Comparison of ENCODE assay signal across 21 cellular contexts in the genomic region with DNA sequence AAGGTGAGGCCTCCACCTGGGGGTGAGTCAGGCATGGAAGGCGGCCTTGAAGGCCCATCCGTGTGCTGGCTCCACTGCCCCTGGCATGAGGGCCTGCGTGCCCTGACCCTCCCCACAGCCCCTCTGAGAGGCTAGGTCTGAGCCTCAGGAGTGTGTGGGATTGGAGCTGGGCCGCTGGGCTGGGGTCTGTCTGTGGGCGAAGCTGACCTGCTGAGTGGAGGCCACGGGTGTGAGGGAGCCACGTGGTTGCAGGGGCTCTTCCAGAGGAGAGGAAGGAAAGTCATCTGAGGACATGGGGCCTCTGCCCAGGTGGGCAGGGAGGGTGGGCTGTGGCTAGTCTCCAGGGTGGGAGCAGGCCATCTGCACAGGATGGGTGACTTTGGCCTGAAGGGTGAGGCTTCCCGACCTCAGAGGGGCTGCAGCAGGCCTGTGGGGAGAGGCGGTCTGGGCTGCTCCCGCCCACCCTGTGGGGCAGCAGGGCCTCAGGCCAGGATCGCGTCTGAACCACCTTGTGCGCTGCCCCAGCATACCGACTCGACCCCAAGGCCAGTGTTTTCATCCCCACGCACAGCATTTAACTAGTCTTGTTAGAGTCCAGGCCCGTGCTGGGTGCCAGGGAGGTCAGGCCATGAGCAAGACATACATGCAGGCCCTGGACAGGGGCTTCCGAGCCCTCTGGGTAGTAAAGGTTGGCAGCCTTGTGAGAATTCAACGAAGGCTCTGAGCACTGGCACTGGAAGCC. TPM values are rescaled to one million over a fixed set of nuclear protein-coding genes. Genes with fewer than 3 reads are reported as not detected.
"Had no signal": no experiment of that assay in that cellular context is flagged by ENCODE, and none has a peak within 500 bp of the region (broad histone marks: within the 10 kb centered on the region; RNA-seq: fewer than 3 reads in every experiment).

No MANE protein-coding gene starts in this region.

- FAIRE-seq: endometrium, keratinocyte had no signal

- H3K4me3 ChIP-seq: gastroesophageal sphincter, lung, psoas muscle, testis, tibial nerve had no signal

- H3K9me3 ChIP-seq: gastroesophageal sphincter, psoas muscle, testis, tibial nerve had no signal

- H3K27me3 ChIP-seq: testis, tibial nerve had no signal

- H3K4me1 ChIP-seq: gastroesophageal sphincter, psoas muscle, testis, tibial nerve had no signal

- H3K27ac ChIP-seq: gastroesophageal sphincter, psoas muscle, testis, tibial nerve had no signal

- H3K4me1 Mint-ChIP-seq: central memory CD8-positive, alpha-beta T cell; immature natural killer cell; stimulated activated effector memory CD8-positive, alpha-beta T cell treated with anti-CD3 and anti-CD28 coated beads, Interleukin-12 subunit alpha, Interleukin-12 subunit beta, amount 100 ng/mL, for 72 hours had no signal

- H3K4me3 Mint-ChIP-seq: central memory CD8-positive, alpha-beta T cell; immature natural killer cell; natural killer cell treated with Interleukin-12 subunit alpha and Interleukin-12 subunit beta and Interleukin-15 and Interleukin-18, amount 100 ng/mL, for 72 hours; stimulated activated effector memory CD8-positive, alpha-beta T cell treated with anti-CD3 and anti-CD28 coated beads, Interleukin-12 subunit alpha, Interleukin-12 subunit beta, amount 100 ng/mL, for 72 hours; stimulated activated naive CD8-positive, alpha-beta T cell treated with anti-CD3 and anti-CD28 coated beads, Interleukin-15, Interleukin-2, amounts not matched to agents 100 ng/mL and 50 ng/mL, for 24 hours had no signal

- H3K27ac Mint-ChIP-seq: immature natural killer cell; natural killer cell treated with Interleukin-12 subunit alpha and Interleukin-12 subunit beta and Interleukin-15 and Interleukin-18, amount 100 ng/mL, for 72 hours; stimulated activated effector memory CD8-positive, alpha-beta T cell treated with anti-CD3 and anti-CD28 coated beads, Interleukin-12 subunit alpha, Interleukin-12 subunit beta, amount 100 ng/mL, for 72 hours; stimulated activated naive CD8-positive, alpha-beta T cell treated with anti-CD3 and anti-CD28 coated beads, Interleukin-15, Interleukin-2, amounts not matched to agents 100 ng/mL and 50 ng/mL, for 24 hours had no signal

- ATAC-seq: esophagus mucosa; gastroesophageal sphincter; left colon; left ventricle myocardium superior; natural killer cell treated with Interleukin-12 subunit alpha and Interleukin-12 subunit beta and Interleukin-15 and Interleukin-18, amount 100 ng/mL, for 72 hours; psoas muscle; stimulated activated effector memory CD8-positive, alpha-beta T cell treated with anti-CD3 and anti-CD28 coated beads, Interleukin-12 subunit alpha, Interleukin-12 subunit beta, amount 100 ng/mL, for 72 hours had no signal

- H3K36me3 ChIP-seq: gastroesophageal sphincter, tibial nerve had no signal

- H3K36me3 Mint-ChIP-seq: immature natural killer cell; natural killer cell treated with Interleukin-12 subunit alpha and Interleukin-12 subunit beta and Interleukin-15 and Interleukin-18, amount 100 ng/mL, for 72 hours; stimulated activated effector memory CD8-positive, alpha-beta T cell treated with anti-CD3 and anti-CD28 coated beads, Interleukin-12 subunit alpha, Interleukin-12 subunit beta, amount 100 ng/mL, for 72 hours had no signal

- DNase-seq: effector memory CD4-positive, alpha-beta T cell; glutamatergic neuron; immature natural killer cell; left colon; left ventricle myocardium superior; mesenchymal stem cell; midbrain; psoas muscle; stimulated activated CD4-positive, alpha-beta T cell treated with anti-CD3 and anti-CD28 coated beads, Interleukin-4, amount 100 ng/mL, for 1 hour; stimulated activated CD8-positive, alpha-beta memory T cell treated with anti-CD3 and anti-CD28 coated beads, Interleukin-4, amount 100 ng/mL, for 48 hours; testis had no signal

- H3K9me3 Mint-ChIP-seq: central memory CD8-positive, alpha-beta T cell; immature natural killer cell; natural killer cell treated with Interleukin-12 subunit alpha and Interleukin-12 subunit beta and Interleukin-15 and Interleukin-18, amount 100 ng/mL, for 72 hours; stimulated activated effector memory CD8-positive, alpha-beta T cell treated with anti-CD3 and anti-CD28 coated beads, Interleukin-12 subunit alpha, Interleukin-12 subunit beta, amount 100 ng/mL, for 72 hours; stimulated activated naive CD8-positive, alpha-beta T cell treated with anti-CD3 and anti-CD28 coated beads, Interleukin-15, Interleukin-2, amounts not matched to agents 100 ng/mL and 50 ng/mL, for 24 hours had no signal

- H3K27me3 Mint-ChIP-seq: stimulated activated naive CD8-positive, alpha-beta T cell treated with anti-CD3 and anti-CD28 coated beads, Interleukin-15, Interleukin-2, amounts not matched to agents 100 ng/mL and 50 ng/mL, for 24 hours had no signal

RNA-seq across cellular contexts. Expression of a gene that starts 11.2 kb away (rescaled TPM):
- total RNA-seq: natural killer cell treated with Interleukin-12 subunit alpha and Interleukin-12 subunit beta and Interleukin-15 and Interleukin-18, amount 100 ng/mL, for 72 hours had no signal
- polyA plus RNA-seq: immature natural killer cell had no signal
